ENCODE assay signal across 1 cellular context in genomic region chr5:150122158-150122510, GRCh38.
TF ChIP-seq lines count a peak whose summit lies in the region.

No MANE protein-coding gene starts in this region.

TF ChIP-seq in K562, 482 proteins besides CTCF, POLR2A, EP300 and RAD21 (continued from another document and continues in another):
- TF ChIP-seq ZNF639 (CRISPR knock-in tag; conservative IDR thresholded peaks at IDR 0.05 in 1 of 2, IDR thresholded peaks at IDR 0.05 in 1 of 2) (no peak), ZNF133 (CRISPR knock-in tag; IDR thresholded peaks at IDR 0.05) (no peak), JUND (IDR thresholded peaks at IDR 0.05; ENCODE audit: borderline replicate concordance, low read depth, low read length) (peak; percentile 23; the same call in 1 of the 2 replicates), JUND (tag; IDR thresholded peaks at IDR 0.05; ENCODE audit: borderline replicate concordance, low read depth, low read length) (peak; percentile 17; the same call in 1 of the 3 replicates), SIN3B (IDR thresholded peaks at IDR 0.05; ENCODE audit: low read depth) (no peak), ESRRA (IDR thresholded peaks at IDR 0.05; ENCODE audit: borderline replicate concordance, low read depth) (no peak), CREBBP (IDR thresholded peaks at IDR 0.05; ENCODE audit: low read depth, low read length) (no peak), SNRNP70 (optimal IDR thresholded peaks at IDR 0.05; ENCODE audit: low read depth, low read length) (no peak), IFI16 (CRISPR knock-in tag; IDR thresholded peaks at IDR 0.05) (no peak), THAP7 (CRISPR knock-in tag; IDR thresholded peaks at IDR 0.05) (no peak), TFAP4 (CRISPR knock-in tag; IDR thresholded peaks at IDR 0.05; ENCODE audit: borderline replicate concordance) (peak; percentile 54; the same call in 1 of the 2 replicates), ZNF57 (CRISPR knock-in tag; IDR thresholded peaks at IDR 0.05) (no peak), CEBPG (CRISPR knock-in tag; IDR thresholded peaks at IDR 0.05) (no peak), CEBPG (tag; conservative IDR thresholded peaks at IDR 0.05 in 1 of 2, IDR thresholded peaks at IDR 0.05 in 1 of 2) (no peak), ZNF780A (CRISPR knock-in tag; IDR thresholded peaks at IDR 0.05) (no peak), POLR2H (tag; IDR thresholded peaks at IDR 0.05; ENCODE audit: low read depth) (no peak), ZNF263 (CRISPR knock-in tag; IDR thresholded peaks at IDR 0.05; ENCODE audit: borderline replicate concordance) (0 out of 2 replicates have a peak, but pooled peaks have one; percentile 14), ARID3B (CRISPR knock-in tag; IDR thresholded peaks at IDR 0.05; ENCODE audit: borderline replicate concordance) (no peak), CEBPB (tag; IDR thresholded peaks at IDR 0.05) (peak; percentile 48; the same call in 1 of the 2 replicates), ID3 (CRISPR knock-in tag; IDR thresholded peaks at IDR 0.05) (no peak), ID3 (tag; IDR thresholded peaks at IDR 0.05) (no peak), ADNP (tag; IDR thresholded peaks at IDR 0.05) (no peak), ATF2 (CRISPR knock-in tag; IDR thresholded peaks at IDR 0.05) (no peak), RREB1 (CRISPR knock-in tag; IDR thresholded peaks at IDR 0.05) (no peak), PHB (CRISPR knock-in tag; IDR thresholded peaks at IDR 0.05) (no peak), MECOM (CRISPR knock-in tag; IDR thresholded peaks at IDR 0.05) (no peak), ZNF77 (CRISPR knock-in tag; IDR thresholded peaks at IDR 0.05) (no peak), ZBED1 (IDR thresholded peaks at IDR 0.05) (no peak), ZBTB1 (CRISPR knock-in tag; IDR thresholded peaks at IDR 0.05; ENCODE audit: borderline replicate concordance, low read depth) (no peak), ZBTB17 (CRISPR knock-in tag; IDR thresholded peaks at IDR 0.05) (no peak), HSF4 (CRISPR knock-in tag; IDR thresholded peaks at IDR 0.05; ENCODE audit: borderline replicate concordance) (no peak), SMARCE1 (IDR thresholded peaks at IDR 0.05) (no peak), CREM (IDR thresholded peaks at IDR 0.05; ENCODE audit: low read depth) (no peak), MYC (IDR thresholded peaks at IDR 0.05; ENCODE audit: low read depth, low read length) (0 out of 2 replicates have a peak, but pooled peaks have one; percentile 33), MYC (CRISPR knock-in tag; IDR thresholded peaks at IDR 0.05; ENCODE audit: borderline replicate concordance, low read depth) (no peak), CXXC5 (CRISPR knock-in tag; IDR thresholded peaks at IDR 0.05) (0 out of 2 replicates have a peak, but pooled peaks have one; percentile 16), HCFC1 (IDR thresholded peaks at IDR 0.05; ENCODE audit: low read depth, low read length) (no peak), MAFK (IDR thresholded peaks at IDR 0.05; ENCODE audit: low read length) (no peak), ZNF354B (CRISPR knock-in tag; IDR thresholded peaks at IDR 0.05) (no peak), SMARCA5 (IDR thresholded peaks at IDR 0.05) (no peak), MEIS2 (IDR thresholded peaks at IDR 0.05; ENCODE audit: partially characterized antibody) (no peak), CBX8 (IDR thresholded peaks at IDR 0.05; ENCODE audit: borderline replicate concordance, extremely low read depth, low read depth, low read length, poor library complexity, severe bottlenecking) (no peak), MLX (CRISPR knock-in tag; conservative IDR thresholded peaks at IDR 0.05) (no peak), ZBTB26 (CRISPR knock-in tag; IDR thresholded peaks at IDR 0.05) (no peak), ATF1 (CRISPR knock-in tag; IDR thresholded peaks at IDR 0.05) (no peak), ATF1 (tag; IDR thresholded peaks at IDR 0.05) (0 out of 2 replicates have a peak, but pooled peaks have one; percentile 23), ZBTB2 (IDR thresholded peaks at IDR 0.05) (peak; percentile 30; the same call in 1 of the 2 replicates), PCBP1 (IDR thresholded peaks at IDR 0.05; ENCODE audit: low read depth, low read length, poor library complexity, severe bottlenecking) (no peak), POLR3G (IDR thresholded peaks at IDR 0.05; ENCODE audit: extremely low read depth, insufficient read length, insufficient replicate concordance) (no peak), ZNF830 (CRISPR knock-in tag; IDR thresholded peaks at IDR 0.05) (no peak), NR2C2 (CRISPR knock-in tag; IDR thresholded peaks at IDR 0.05) (peak; percentile 90), NR2C2 (tag; IDR thresholded peaks at IDR 0.05) (peak; percentile 95), RB1 (IDR thresholded peaks at IDR 0.05; ENCODE audit: low read depth) (peak; percentile 24; the same call in 1 of the 2 replicates), FOXK1 (CRISPR knock-in tag; IDR thresholded peaks at IDR 0.05; ENCODE audit: borderline replicate concordance) (no peak), ZBTB8A (IDR thresholded peaks at IDR 0.05; ENCODE audit: partially characterized antibody) (no peak), NR1H2 (CRISPR knock-in tag; IDR thresholded peaks at IDR 0.05) (no peak), ZNF197 (CRISPR knock-in tag; IDR thresholded peaks at IDR 0.05; ENCODE audit: low read depth) (no peak), BHLHE40 (IDR thresholded peaks at IDR 0.05; ENCODE audit: low read length) (peak; percentile 33; the same call in 1 of the 2 replicates)
